Comparison of ENCODE assay signal across 24 cellular contexts in genomic region chr6:4636881-4637224, GRCh38.
DNase-seq lines count a peak whose midpoint lies in the region; ATAC-seq and TF ChIP-seq lines count a peak whose summit lies in the region.
"Had no signal": no experiment of that assay in that cellular context is flagged by ENCODE, and none has a peak within 500 bp of the region (broad histone marks: within the 10 kb centered on the region; RNA-seq: fewer than 3 reads in every experiment).

No MANE protein-coding gene starts in this region.

- 38 to 87% (median 82%) methylated on average over 2 of the region's 2 CpGs for WGBS in ovary, 3 donors

- peaks cover 15% of the 10 kb centered on the region for H3K9me3 Mint-ChIP-seq in activated T-cell treated with anti-CD3 and anti-CD28 coated beads, Interleukin-2, amount 50 U/mL, for 24 hours
- peaks cover 32% of the 10 kb centered on the region for H3K9me3 Mint-ChIP-seq in activated T-helper 1 cell treated with anti-CD3 and anti-CD28 coated beads, Interleukin-12 subunit alpha, Interleukin-12 subunit beta, Interleukin-2, Interleukin-4 antibody, amounts not matched to agents 30 ng/mL and 10 ng/mL and 1 ng/mL, durations not matched to agents 14 hours and 24 hours and 36 hours
- H3K9me3 Mint-ChIP-seq in stimulated activated effector memory CD8-positive, alpha-beta T cell treated with anti-CD3 and anti-CD28 coated beads, Interleukin-12 subunit alpha, Interleukin-12 subunit beta, amount 100 ng/mL, for 72 hours = peaks cover 3% of the 10 kb centered on the region
- H3K9me3 Mint-ChIP-seq in immature natural killer cell = peaks cover 0 to 2% (median 0%) of the 10 kb centered on the region in 6 donors
- H3K9me3 Mint-ChIP-seq: CD8-positive, alpha-beta T cell; HFFc6 had no signal

- H3K4me3 Mint-ChIP-seq in activated T-cell treated with anti-CD3 and anti-CD28 coated beads, Interleukin-2, amount 50 U/mL, for 24 hours = no peak overlapping the region
- no peak overlapping the region for H3K4me3 Mint-ChIP-seq in activated T-helper 1 cell treated with anti-CD3 and anti-CD28 coated beads, Interleukin-12 subunit alpha, Interleukin-12 subunit beta, Interleukin-2, Interleukin-4 antibody, amounts not matched to agents 30 ng/mL and 10 ng/mL and 1 ng/mL, durations not matched to agents 14 hours and 24 hours and 36 hours
- no peak overlapping the region for H3K4me3 Mint-ChIP-seq in stimulated activated effector memory CD8-positive, alpha-beta T cell treated with anti-CD3 and anti-CD28 coated beads, Interleukin-12 subunit alpha, Interleukin-12 subunit beta, amount 100 ng/mL, for 72 hours
- H3K4me3 Mint-ChIP-seq in immature natural killer cell = no peak overlapping the region
- H3K4me3 Mint-ChIP-seq: CD8-positive, alpha-beta T cell; HFFc6 had no signal

- H3K27ac ChIP-seq in ovary = no peak overlapping the region
- H3K27ac ChIP-seq: A549; BLaER1 treated with 17β-estradiol and CSF1 and Interleukin-3, amounts not matched to agents 10 nM and 100 nM; HL-60 had no signal

- intact Hi-C loops in activated T-helper 1 cell treated with anti-CD3 and anti-CD28 coated beads, Interleukin-12 subunit alpha, Interleukin-12 subunit beta, Interleukin-2, Interleukin-4 antibody, amounts not matched to agents 30 ng/mL and 10 ng/mL and 1 ng/mL, durations not matched to agents 14 hours and 24 hours and 36 hours (cut with micrococcal nuclease) = loop anchor here (2.0 to 5.0 kb wide), 4 partner anchors 140 to 1235 kb away; partner anchors contain the start of genes CDYL and RPP40
- intact Hi-C loops in ovary (cut with DNase I) = no loop called here

- no peaks in the 10 kb centered on the region for H3K36me3 ChIP-seq in ovary
- H3K36me3 ChIP-seq: BLaER1 treated with 17β-estradiol and CSF1 and Interleukin-3, amounts not matched to agents 10 nM and 100 nM had no signal

- H3K27me3 Mint-ChIP-seq in activated T-cell treated with anti-CD3 and anti-CD28 coated beads, Interleukin-2, amount 50 U/mL, for 24 hours = peaks cover 36% of the 10 kb centered on the region
- H3K27me3 Mint-ChIP-seq in activated T-helper 1 cell treated with anti-CD3 and anti-CD28 coated beads, Interleukin-12 subunit alpha, Interleukin-12 subunit beta, Interleukin-2, Interleukin-4 antibody, amounts not matched to agents 30 ng/mL and 10 ng/mL and 1 ng/mL, durations not matched to agents 14 hours and 24 hours and 36 hours (ENCODE audit: insufficient read depth) = peaks cover 1% of the 10 kb centered on the region
- peaks cover 0 to 13% (median 2%) of the 10 kb centered on the region in 3 donors for H3K27me3 Mint-ChIP-seq in immature natural killer cell (ENCODE audit: low read depth in 3 of 3)

- H3K4me3 ChIP-seq in ovary = no peak overlapping the region
- H3K4me3 ChIP-seq: A549; BLaER1 treated with 17β-estradiol and CSF1 and Interleukin-3, amounts not matched to agents 10 nM and 100 nM had no signal

- H3K4me1 ChIP-seq in ovary (ENCODE audit: insufficient read depth) = no peaks in the 10 kb centered on the region
- H3K4me1 ChIP-seq: A549 had no signal

- peaks cover 28% of the 10 kb centered on the region for H3K4me1 Mint-ChIP-seq in activated T-cell treated with anti-CD3 and anti-CD28 coated beads, Interleukin-2, amount 50 U/mL, for 24 hours (ENCODE audit: low read depth)
- peaks cover 11% of the 10 kb centered on the region for H3K4me1 Mint-ChIP-seq in activated T-helper 1 cell treated with anti-CD3 and anti-CD28 coated beads, Interleukin-12 subunit alpha, Interleukin-12 subunit beta, Interleukin-2, Interleukin-4 antibody, amounts not matched to agents 30 ng/mL and 10 ng/mL and 1 ng/mL, durations not matched to agents 14 hours and 24 hours and 36 hours (ENCODE audit: low read depth)
- H3K4me1 Mint-ChIP-seq in stimulated activated effector memory CD8-positive, alpha-beta T cell treated with anti-CD3 and anti-CD28 coated beads, Interleukin-12 subunit alpha, Interleukin-12 subunit beta, amount 100 ng/mL, for 72 hours = peaks cover 22% of the 10 kb centered on the region
- H3K4me1 Mint-ChIP-seq in immature natural killer cell = no peaks in the 10 kb centered on the region

- no peak for DNase-seq in activated T-cell treated with anti-CD3 and anti-CD28 coated beads, Interleukin-2, amount 50 U/mL, for 24 hours
- no peak for DNase-seq in activated T-cell treated with anti-CD3 and anti-CD28 coated beads, Interleukin-2, amount 50 U/mL, for 1 hour
- no peak for DNase-seq in activated T-helper 1 cell treated with anti-CD3 and anti-CD28 coated beads, Interleukin-12 subunit alpha, Interleukin-12 subunit beta, Interleukin-2, Interleukin-4 antibody, amounts not matched to agents 30 ng/mL and 10 ng/mL and 1 ng/mL, durations not matched to agents 14 hours and 24 hours and 36 hours (ENCODE audit: low spot score)
- peak in 1 of 2 donors; percentile 43 for DNase-seq in stimulated activated effector memory CD8-positive, alpha-beta T cell treated with anti-CD3 and anti-CD28 coated beads, Interleukin-12 subunit alpha, Interleukin-12 subunit beta, amount 100 ng/mL, for 72 hours (ENCODE audit: low spot score in 2 of 2)
- DNase-seq in stimulated activated CD4-positive, alpha-beta T cell treated with anti-CD3 and anti-CD28 coated beads, Interleukin-4, amount 100 ng/mL, for 4 hours = no peak
- DNase-seq in ovary = no peak
- no peak for DNase-seq in immature natural killer cell
- DNase-seq: Calu3, GF-D8, H7, HFFc6, Kasumi-1, MM.1S, NCI-H1092 treated with DMSO at 0.1 percent for 48 hours, NCI-H2107, NCI-H2227 treated with DMSO at 0.1 percent for 48 hours, NCI-H510A treated with DMSO at 0.1 percent for 48 hours, NCI-H774 had no signal

- peak overlapping the region; percentile 90 for H3K27ac Mint-ChIP-seq in activated T-cell treated with anti-CD3 and anti-CD28 coated beads, Interleukin-2, amount 50 U/mL, for 24 hours
- peak overlapping the region; percentile 47 for H3K27ac Mint-ChIP-seq in activated T-helper 1 cell treated with anti-CD3 and anti-CD28 coated beads, Interleukin-12 subunit alpha, Interleukin-12 subunit beta, Interleukin-2, Interleukin-4 antibody, amounts not matched to agents 30 ng/mL and 10 ng/mL and 1 ng/mL, durations not matched to agents 14 hours and 24 hours and 36 hours
- peak overlapping the region; percentile 52 for H3K27ac Mint-ChIP-seq in stimulated activated effector memory CD8-positive, alpha-beta T cell treated with anti-CD3 and anti-CD28 coated beads, Interleukin-12 subunit alpha, Interleukin-12 subunit beta, amount 100 ng/mL, for 72 hours
- no peak overlapping the region for H3K27ac Mint-ChIP-seq in immature natural killer cell
- H3K27ac Mint-ChIP-seq: CD8-positive, alpha-beta T cell had no signal

- TF ChIP-seq CTCF in ovary (IDR thresholded peaks at IDR 0.05) = no peak

- H3K27me3 ChIP-seq in ovary = no peaks in the 10 kb centered on the region
- H3K27me3 ChIP-seq: BLaER1 treated with 17β-estradiol and CSF1 and Interleukin-3, amounts not matched to agents 10 nM and 100 nM had no signal

- ATAC-seq in esophagus mucosa = peak; percentile 35
- no peak for ATAC-seq in stimulated activated effector memory CD8-positive, alpha-beta T cell treated with anti-CD3 and anti-CD28 coated beads, Interleukin-12 subunit alpha, Interleukin-12 subunit beta, amount 100 ng/mL, for 72 hours
- ATAC-seq: A549; CD8-positive, alpha-beta T cell; Right ventricle myocardium inferior had no signal

- H3K36me3 Mint-ChIP-seq in activated T-cell treated with anti-CD3 and anti-CD28 coated beads, Interleukin-2, amount 50 U/mL, for 24 hours (ENCODE audit: low read depth) = peaks cover 5% of the 10 kb centered on the region
- no peaks in the 10 kb centered on the region for H3K36me3 Mint-ChIP-seq in activated T-helper 1 cell treated with anti-CD3 and anti-CD28 coated beads, Interleukin-12 subunit alpha, Interleukin-12 subunit beta, Interleukin-2, Interleukin-4 antibody, amounts not matched to agents 30 ng/mL and 10 ng/mL and 1 ng/mL, durations not matched to agents 14 hours and 24 hours and 36 hours (ENCODE audit: low read depth)
- H3K36me3 Mint-ChIP-seq in stimulated activated effector memory CD8-positive, alpha-beta T cell treated with anti-CD3 and anti-CD28 coated beads, Interleukin-12 subunit alpha, Interleukin-12 subunit beta, amount 100 ng/mL, for 72 hours = no peaks in the 10 kb centered on the region
- H3K36me3 Mint-ChIP-seq in immature natural killer cell = no peaks in the 10 kb centered on the region
- H3K36me3 Mint-ChIP-seq: CD8-positive, alpha-beta T cell had no signal

- no peaks in the 10 kb centered on the region for H3K9me3 ChIP-seq in ovary
- H3K9me3 ChIP-seq: A549 had no signal

- no peak for TF ChIP-seq POLR2A in ovary (IDR thresholded peaks at IDR 0.05)

- TF ChIP-seq EP300 in ovary (IDR thresholded peaks at IDR 0.05) = no peak

Comparison
In these comparisons a context has a peak if more than half of its experiments do, and no peak if none do; other contexts are left out.
1. H3K27ac Mint-ChIP-seq: peak in activated T-cell treated with anti-CD3 and anti-CD28 coated beads, Interleukin-2, amount 50 U/mL, for 24 hours (single experiment), activated T-helper 1 cell treated with anti-CD3 and anti-CD28 coated beads, Interleukin-12 subunit alpha, Interleukin-12 subunit beta, Interleukin-2, Interleukin-4 antibody, amounts not matched to agents 30 ng/mL and 10 ng/mL and 1 ng/mL, durations not matched to agents 14 hours and 24 hours and 36 hours (single experiment) and stimulated activated effector memory CD8-positive, alpha-beta T cell treated with anti-CD3 and anti-CD28 coated beads, Interleukin-12 subunit alpha, Interleukin-12 subunit beta, amount 100 ng/mL, for 72 hours (single experiment); none in immature natural killer cell (0 of 6).